In genomic region chr2:112343827-112344585, GRCh38 we compare ENCODE assay signal across 16 cellular contexts.
DNase-seq lines count a peak whose midpoint lies in the region; ATAC-seq, FAIRE-seq and TF ChIP-seq lines count a peak whose summit lies in the region.
"Had no signal": no experiment of that assay in that cellular context is flagged by ENCODE, and none has a peak within 500 bp of the region (broad histone marks: within the 10 kb centered on the region; RNA-seq: fewer than 3 reads in every experiment).

No MANE protein-coding gene starts in this region.

- TF ChIP-seq CTCF in GM13977 (IDR thresholded peaks at IDR 0.05; ENCODE audit: extremely low read depth, insufficient read depth, missing control alignments) (no peak), HepG2 (CRISPR knock-in tag; IDR thresholded peaks at IDR 0.05) (no peak)

- no peaks in the 10 kb centered on the region for H3K79me1 ChIP-seq in trophoblast cell (ENCODE audit: low read length)

- POLR2A ChIA-PET in HepG2 (lab: Yijun Ruan, JAX), result interaction anchor here (1.5 kb wide), 1 partner anchor 26 kb away, joined by 3 read pairs; no protein-coding TSS in a partner anchor

- H2BK120ac ChIP-seq in trophoblast cell (ENCODE audit: insufficient read depth, low read length, poor library complexity), result no peak overlapping the region

- no peak overlapping the region for H3K9ac ChIP-seq in HepG2 (ENCODE audit: insufficient read depth, low read depth, low read length)
- H3K9ac ChIP-seq in trophoblast cell (ENCODE audit: low read length), result no peak overlapping the region

- no peaks in the 10 kb centered on the region for H3K36me3 ChIP-seq in HepG2 (replicated peaks in 1 of 2; ENCODE audit: control insufficient read depth in 1 of 2, insufficient read depth in 2 of 2, low read length in 2 of 2)
- no peaks in the 10 kb centered on the region for H3K36me3 ChIP-seq in trophoblast cell (ENCODE audit: control insufficient read depth in 1 of 2, insufficient read depth in 2 of 2, low read length in 2 of 2)

- H3K4me1 ChIP-seq in HepG2 (ENCODE audit: insufficient read depth, low read length), result peaks cover 22% of the 10 kb centered on the region
- no peaks in the 10 kb centered on the region for H3K4me1 ChIP-seq in trophoblast cell (ENCODE audit: control insufficient read depth in 1 of 2, insufficient read depth in 2 of 2, low read length in 2 of 2)

- H3K9me3 Mint-ChIP-seq in T-helper 2 cell treated with Interferon-gamma antibody and Interleukin-4, amounts not matched to agents 5 μg/mL and 100 μg/mL, for 36 hours, result peaks cover 6% of the 10 kb centered on the region

- no peak overlapping the region for H3K4me3 ChIP-seq in HepG2 (replicated peaks in 1 of 3; ENCODE audit: insufficient read depth in 1 of 3, low read depth in 2 of 3, low read length in 3 of 3)
- no peak overlapping the region for H3K4me3 ChIP-seq in trophoblast cell (ENCODE audit: low read depth, low read length)

- in situ Hi-C loops in GM13977 (cut with MboI; ENCODE audit: low pct_unique_long_range_greater_than_20kb, low sequenced_read_pairs, unreplicated experiment) (no loop called here), HepG2 (cut with HindIII; ENCODE audit: extremely low pct_ligation_motif_present, low pct_unique_long_range_greater_than_20kb) (no loop called here)

- peak overlapping the region; percentile 46 for H3K27ac Mint-ChIP-seq in T-helper 2 cell treated with Interferon-gamma antibody and Interleukin-4, amounts not matched to agents 5 μg/mL and 100 μg/mL, for 36 hours
- H3K27ac Mint-ChIP-seq: brain; stimulated activated memory B cell treated with anti-CD40 and anti-IgM and Interleukin-4, amounts not matched to agents 10 μg/mL and 1 μg/mL and 100 μg/mL, for 72 hours had no signal

- 21% methylated on average over 1 of the region's 1 CpG for WGBS in HepG2 (ENCODE audit: low lambda C conversion rate)
- WGBS in trophoblast cell (ENCODE audit: extremely low coverage, insufficient coverage, insufficient read length), result no CpG with 5 or more reads among the region's 1 CpG

- H2AK5ac ChIP-seq in trophoblast cell (ENCODE audit: low read length), result no peak overlapping the region

- H3K36me3 Mint-ChIP-seq in T-helper 2 cell treated with Interferon-gamma antibody and Interleukin-4, amounts not matched to agents 5 μg/mL and 100 μg/mL, for 36 hours (ENCODE audit: low read depth), result peaks cover 2% of the 10 kb centered on the region
- H3K36me3 Mint-ChIP-seq: brain; stimulated activated memory B cell treated with anti-CD40 and anti-IgM and Interleukin-4, amounts not matched to agents 10 μg/mL and 1 μg/mL and 100 μg/mL, for 72 hours had no signal

- no peak overlapping the region for H3K4me3 Mint-ChIP-seq in T-helper 2 cell treated with Interferon-gamma antibody and Interleukin-4, amounts not matched to agents 5 μg/mL and 100 μg/mL, for 36 hours
- H3K4me3 Mint-ChIP-seq: brain; stimulated activated memory B cell treated with anti-CD40 and anti-IgM and Interleukin-4, amounts not matched to agents 10 μg/mL and 1 μg/mL and 100 μg/mL, for 72 hours had no signal

- H3K4ac ChIP-seq in trophoblast cell (ENCODE audit: low read depth, low read length), result no peak overlapping the region

- intact Hi-C loops in HepG2 (cut with micrococcal nuclease; ENCODE audit: unreplicated experiment), result no loop called here

- no peak overlapping the region for H3K23ac ChIP-seq in trophoblast cell (ENCODE audit: low read length)

- no peak for TF ChIP-seq POLR2A in HepG2 (IDR thresholded peaks at IDR 0.05; ENCODE audit: insufficient read depth in 1 of 2, low read depth in 2 of 2, low read length in 2 of 2)

- no peaks in the 10 kb centered on the region for H4K20me1 ChIP-seq in HepG2 (ENCODE audit: insufficient read depth, low read length)

- no peaks in the 10 kb centered on the region for H3K27me3 ChIP-seq in HepG2 (ENCODE audit: control insufficient read depth in 1 of 2, insufficient read depth in 2 of 2, low read length in 2 of 2)
- no peaks in the 10 kb centered on the region for H3K27me3 ChIP-seq in trophoblast cell (ENCODE audit: insufficient read depth, low read length)

- H3K14ac ChIP-seq in trophoblast cell (ENCODE audit: low read length), result no peak overlapping the region

- no peaks in the 10 kb centered on the region for H3K27me3 Mint-ChIP-seq in T-helper 2 cell treated with Interferon-gamma antibody and Interleukin-4, amounts not matched to agents 5 μg/mL and 100 μg/mL, for 36 hours (ENCODE audit: low read depth)
- H3K27me3 Mint-ChIP-seq: brain; stimulated activated memory B cell treated with anti-CD40 and anti-IgM and Interleukin-4, amounts not matched to agents 10 μg/mL and 1 μg/mL and 100 μg/mL, for 72 hours had no signal

- H2AFZ ChIP-seq in HepG2 (ENCODE audit: low read length) (no peak overlapping the region), trophoblast cell (ENCODE audit: insufficient read depth, low read length, poor library complexity) (no peak overlapping the region)

- no TSS peak for BruUV-seq in HepG2 (replicated peaks; lab: Mats Ljungman, UMichigan)

- TF ChIP-seq EP300 in HepG2 (IDR thresholded peaks at IDR 0.05; ENCODE audit: low read depth in 2 of 2, low read length in 2 of 2), result no peak
- no peak for TF ChIP-seq EP300 in HepG2 (CRISPR knock-in tag; IDR thresholded peaks at IDR 0.05; ENCODE audit: borderline replicate concordance)

- H4K8ac ChIP-seq in trophoblast cell (ENCODE audit: low read depth, low read length), result no peak overlapping the region

- peaks cover 11% of the 10 kb centered on the region for H3K4me1 Mint-ChIP-seq in T-helper 2 cell treated with Interferon-gamma antibody and Interleukin-4, amounts not matched to agents 5 μg/mL and 100 μg/mL, for 36 hours (ENCODE audit: low read depth)
- H3K4me1 Mint-ChIP-seq: brain; stimulated activated memory B cell treated with anti-CD40 and anti-IgM and Interleukin-4, amounts not matched to agents 10 μg/mL and 1 μg/mL and 100 μg/mL, for 72 hours had no signal

- H3K4me2 ChIP-seq in HepG2 (ENCODE audit: low read depth, low read length) (0 out of 2 replicates have a peak overlapping the region, but pooled peaks have one; percentile 4), trophoblast cell (ENCODE audit: low read length) (no peak overlapping the region)

- no peak for TF ChIP-seq RAD21 in HepG2 (CRISPR knock-in tag; IDR thresholded peaks at IDR 0.05)

- peak; percentile 3 to 8 for DNase-seq in AML-193 (lab: John Stamatoyannopoulos, UW)
- DNase-seq in GM13977 (ENCODE audit: low spot score), result peak; percentile 41
- DNase-seq in T-helper 2 cell treated with Interferon-gamma antibody and Interleukin-4, amounts not matched to agents 5 μg/mL and 100 μg/mL, for 36 hours (ENCODE audit: low spot score), result no peak
- no peak for DNase-seq in HepG2 (ENCODE audit: low spot score)
- no peak for DNase-seq in trophoblast cell
- DNase-seq in NOMO-1 treated with DMSO at 0.1 percent for 48 hours (lab: John Stamatoyannopoulos, UW; ENCODE audit: unreplicated experiment), result no peak
- DNase-seq in SKM-1 (lab: John Stamatoyannopoulos, UW; ENCODE audit: unreplicated experiment), result no peak
- DNase-seq: activated T-cell treated with anti-CD3 and anti-CD28 coated beads, Interleukin-2, amount 50 U/mL, for 48 hours; effector CD8-positive, alpha-beta T cell; hippocampal formation; midbrain; posterior cingulate gyrus had no signal

- H3K18ac ChIP-seq in trophoblast cell (ENCODE audit: low read length), result no peak overlapping the region

- CTCF ChIA-PET in HepG2 (lab: Yijun Ruan, JAX; ENCODE audit: low intra/inter-chr PET ratio, low total read pairs), result no interaction called here

- H2BK5ac ChIP-seq in trophoblast cell (ENCODE audit: low read depth, low read length, poor library complexity), result no peak overlapping the region

- no peak overlapping the region for H4K12ac ChIP-seq in trophoblast cell (ENCODE audit: low read depth, low read length)

- ATAC-seq in HepG2 (no peak), HG03571 (IDR thresholded peaks at IDR 0.05; ENCODE audit: unreplicated experiment) (no peak)
- ATAC-seq: activated CD4-positive, CD25-positive, alpha-beta regulatory T cell treated with anti-CD3 and anti-CD28 coated beads, Interleukin-2, amount 50 U/mL, for 24 hours; stimulated activated memory B cell treated with anti-CD40 and anti-IgM and Interleukin-4, amounts not matched to agents 10 μg/mL and 1 μg/mL and 100 μg/mL, for 72 hours had no signal

- no peak for FAIRE-seq in HepG2 (lab: Jason Lieb, UNC)

- H3K79me2 ChIP-seq in HepG2 (ENCODE audit: insufficient read depth, low read length) (no peaks in the 10 kb centered on the region), trophoblast cell (ENCODE audit: control insufficient read depth, insufficient read depth, low read length, poor library complexity) (no peaks in the 10 kb centered on the region)

- H3K9me3 ChIP-seq in HepG2 (ENCODE audit: low read length) (no peaks in the 10 kb centered on the region), trophoblast cell (ENCODE audit: insufficient read depth, low read depth, low read length) (peaks cover 8% of the 10 kb centered on the region)

- H3K27ac ChIP-seq in HepG2 (ENCODE audit: extremely low read length, insufficient read depth, low read length) (no peak overlapping the region), trophoblast cell (ENCODE audit: low read depth, low read length) (no peak overlapping the region)

- H2BK12ac ChIP-seq in trophoblast cell (ENCODE audit: low read length), result no peak overlapping the region

- no peak overlapping the region for H4K91ac ChIP-seq in trophoblast cell (ENCODE audit: low read depth, low read length)

TF ChIP-seq in HepG2, 621 proteins besides CTCF, POLR2A, EP300 and RAD21 (continues in another document):
- TF ChIP-seq PLRG1 (conservative IDR thresholded peaks at IDR 0.05) (no peak), ZNF572 (CRISPR knock-in tag; IDR thresholded peaks at IDR 0.05) (no peak), FOXJ3 (CRISPR knock-in tag; IDR thresholded peaks at IDR 0.05; ENCODE audit: borderline replicate concordance) (no peak), SRSF1 (optimal IDR thresholded peaks at IDR 0.05; ENCODE audit: low read depth, low read length) (no peak), CREBL2 (CRISPR knock-in tag; IDR thresholded peaks at IDR 0.05; ENCODE audit: borderline replicate concordance) (no peak), PCBP2 (optimal IDR thresholded peaks at IDR 0.05; ENCODE audit: low read depth, low read length, poor library complexity, severe bottlenecking) (no peak)
- TF ChIP-seq, protein P1, sequence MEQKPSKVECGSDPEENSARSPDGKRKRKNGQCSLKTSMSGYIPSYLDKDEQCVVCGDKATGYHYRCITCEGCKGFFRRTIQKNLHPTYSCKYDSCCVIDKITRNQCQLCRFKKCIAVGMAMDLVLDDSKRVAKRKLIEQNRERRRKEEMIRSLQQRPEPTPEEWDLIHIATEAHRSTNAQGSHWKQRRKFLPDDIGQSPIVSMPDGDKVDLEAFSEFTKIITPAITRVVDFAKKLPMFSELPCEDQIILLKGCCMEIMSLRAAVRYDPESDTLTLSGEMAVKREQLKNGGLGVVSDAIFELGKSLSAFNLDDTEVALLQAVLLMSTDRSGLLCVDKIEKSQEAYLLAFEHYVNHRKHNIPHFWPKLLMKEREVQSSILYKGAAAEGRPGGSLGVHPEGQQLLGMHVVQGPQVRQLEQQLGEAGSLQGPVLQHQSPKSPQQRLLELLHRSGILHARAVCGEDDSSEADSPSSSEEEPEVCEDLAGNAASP (CRISPR knock-in tag; IDR thresholded peaks at IDR 0.05; ENCODE audit: borderline replicate concordance), result no peak

Comparison
In these comparisons a context has a peak if more than half of its experiments do, and no peak if none do; other contexts are left out.
1. DNase-seq: peak in AML-193 (2 of 2) and GM13977 (single experiment); none in T-helper 2 cell treated with Interferon-gamma antibody and Interleukin-4, amounts not matched to agents 5 μg/mL and 100 μg/mL, for 36 hours (single experiment), HepG2 (single experiment), trophoblast cell (0 of 2), NOMO-1 treated with DMSO at 0.1 percent for 48 hours (single experiment) and SKM-1 (single experiment).